In genomic region chr20:24838551-24839530, GRCh38 we compare ENCODE assay signal across 19 cellular contexts.
A peak's percentile ranks its signal among the peaks of the same experiment; 100 is the strongest.
DNase-seq lines count a peak whose midpoint lies in the region; ATAC-seq, FAIRE-seq and TF ChIP-seq lines count a peak whose summit lies in the region.
"Had no signal": no experiment of that assay in that cellular context is flagged by ENCODE, and none has a peak within 500 bp of the region (broad histone marks: within the 10 kb centered on the region; RNA-seq: fewer than 3 reads in every experiment).

No MANE protein-coding gene starts in this region.

- no TSS peak for BruUV-seq in HepG2 (replicated peaks; lab: Mats Ljungman, UMichigan)

- H3K4me2 ChIP-seq in HepG2 (ENCODE audit: low read depth, low read length) (no peak overlapping the region), H9 (ENCODE audit: insufficient read depth, insufficient read length, low read length) (no peak overlapping the region)

- H3K23me2 ChIP-seq in H9 (ENCODE audit: insufficient read length, low read depth, low read length, poor library complexity, severe bottlenecking), result no peaks in the 10 kb centered on the region

- in situ Hi-C loops in HepG2 (cut with HindIII; ENCODE audit: extremely low pct_ligation_motif_present, low pct_unique_long_range_greater_than_20kb) (loop anchor here (10.0 kb wide), 1 partner anchor 56 kb away; no protein-coding TSS in a partner anchor), G401 (cut with HindIII; ENCODE audit: low sequenced_read_pairs) (no loop called here)

- H3K4ac ChIP-seq in H9 (ENCODE audit: low read depth, low read length), result no peak overlapping the region

- peaks cover 2% of the 10 kb centered on the region; the same call in 1 of the 2 replicates for H3K27me3 Mint-ChIP-seq in H9 (ENCODE audit: low read depth)

- TF ChIP-seq EP300 in HepG2 (IDR thresholded peaks at IDR 0.05; ENCODE audit: low read depth in 2 of 2, low read length in 2 of 2), result no peak
- TF ChIP-seq EP300 in HepG2 (CRISPR knock-in tag; IDR thresholded peaks at IDR 0.05; ENCODE audit: borderline replicate concordance), result no peak

- no peak overlapping the region for H3K4me3 ChIP-seq in HepG2 (replicated peaks in 1 of 3; ENCODE audit: insufficient read depth in 1 of 3, low read depth in 2 of 3, low read length in 3 of 3)
- no peak overlapping the region for H3K4me3 ChIP-seq in right lobe of liver
- H3K4me3 ChIP-seq: lower lobe of right lung, testis had no signal

- no peak overlapping the region for H2BK120ac ChIP-seq in H9 (ENCODE audit: low read depth, low read length, poor library complexity, severe bottlenecking)

- no peak overlapping the region for H3K27ac Mint-ChIP-seq in H9
- H3K27ac Mint-ChIP-seq: nephron had no signal

- no peak for TF ChIP-seq RAD21 in HepG2 (CRISPR knock-in tag; IDR thresholded peaks at IDR 0.05)

- no peaks in the 10 kb centered on the region for H3K4me1 ChIP-seq in HepG2 (ENCODE audit: insufficient read depth, low read length)
- H3K4me1 ChIP-seq in right lobe of liver, result no peaks in the 10 kb centered on the region
- H3K4me1 ChIP-seq in H9 (ENCODE audit: insufficient read depth, low read length), result no peaks in the 10 kb centered on the region
- H3K4me1 ChIP-seq: lower lobe of right lung, testis had no signal

- POLR2A ChIA-PET in HepG2 (lab: Yijun Ruan, JAX), result no interaction called here

- intact Hi-C loops in HepG2 (cut with micrococcal nuclease; ENCODE audit: unreplicated experiment) (no loop called here), right lobe of liver (cut with DNase I) (no loop called here)

- H3K27ac ChIP-seq in HepG2 (ENCODE audit: extremely low read length, insufficient read depth, low read length) (no peak overlapping the region), right lobe of liver (no peak overlapping the region), H9 (ENCODE audit: insufficient read length, low read depth, low read length) (no peak overlapping the region)
- H3K27ac ChIP-seq: HL-60, lower lobe of right lung, testis had no signal

- H3K9me3 ChIP-seq in HepG2 (ENCODE audit: low read length) (no peaks in the 10 kb centered on the region), right lobe of liver (no peaks in the 10 kb centered on the region), H9 (ENCODE audit: control insufficient read depth, low read depth, low read length) (no peaks in the 10 kb centered on the region)
- H3K9me3 ChIP-seq: lower lobe of right lung, testis had no signal

- FAIRE-seq in HepG2 (lab: Jason Lieb, UNC), result no peak
- FAIRE-seq: D721Med had no signal

- H2BK20ac ChIP-seq in H9 (ENCODE audit: low read depth, low read length, poor library complexity, severe bottlenecking), result no peak overlapping the region

- H3K27me3 ChIP-seq in HepG2 (ENCODE audit: control insufficient read depth in 1 of 2, insufficient read depth in 2 of 2, low read length in 2 of 2) (peaks cover 2 to 12% of the 10 kb centered on the region in 2 experiments; a peak in 2 of 5 replicates), right lobe of liver (no peaks in the 10 kb centered on the region), H9 (ENCODE audit: insufficient read depth, low read length) (no peaks in the 10 kb centered on the region)
- H3K27me3 ChIP-seq: testis had no signal

- H2BK5ac ChIP-seq in H9 (ENCODE audit: insufficient read length, low read length), result no peak overlapping the region

- H3T11ph ChIP-seq in H9 (ENCODE audit: low read length), result no peak overlapping the region

- no peak overlapping the region for H3K23ac ChIP-seq in H9 (ENCODE audit: insufficient read length, low read depth, low read length)

- H3K14ac ChIP-seq in H9 (ENCODE audit: insufficient read depth, low read length), result no peak overlapping the region

- CTCF ChIA-PET in HepG2 (lab: Yijun Ruan, JAX; ENCODE audit: low intra/inter-chr PET ratio, low total read pairs), result no interaction called here

- H2BK12ac ChIP-seq in H9 (ENCODE audit: insufficient read length, low read depth, low read length), result no peak overlapping the region

- ATAC-seq in HepG2, result no peak
- no peak for ATAC-seq in right lobe of liver
- peak; percentile 29 for ATAC-seq in HG03175 (IDR thresholded peaks at IDR 0.05; ENCODE audit: unreplicated experiment)
- ATAC-seq: PC-3 had no signal

- H3K4me3 Mint-ChIP-seq in H9, result no peak overlapping the region
- H3K4me3 Mint-ChIP-seq: nephron had no signal

- TF ChIP-seq POLR2A in HepG2 (IDR thresholded peaks at IDR 0.05; ENCODE audit: insufficient read depth in 1 of 2, low read depth in 2 of 2, low read length in 2 of 2), result no peak
- TF ChIP-seq POLR2A in right lobe of liver (IDR thresholded peaks at IDR 0.05), result no peak

- H3K9ac ChIP-seq in HepG2 (ENCODE audit: insufficient read depth, low read depth, low read length) (no peak overlapping the region), H9 (ENCODE audit: extremely low read depth, insufficient read length, low read length) (no peak overlapping the region)

- no peak overlapping the region for H4K8ac ChIP-seq in H9 (replicated peaks; ENCODE audit: insufficient read length, low read depth, low read length)

- no peaks in the 10 kb centered on the region for H3K79me1 ChIP-seq in H9 (ENCODE audit: insufficient read depth, low read depth, low read length, poor library complexity, severe bottlenecking)

- TF ChIP-seq CTCF in HepG2 (CRISPR knock-in tag; IDR thresholded peaks at IDR 0.05) (no peak), right lobe of liver (IDR thresholded peaks at IDR 0.05) (no peak), H9 (conservative IDR thresholded peaks at IDR 0.05) (no peak)

- H4K91ac ChIP-seq in H9 (ENCODE audit: insufficient read length, low read depth, low read length), result no peak overlapping the region

- H3K4me1 Mint-ChIP-seq in H9, result peaks cover 0 to 3% of the 10 kb centered on the region in 2 experiments; a peak in 2 of 4 replicates

- H3K9me3 Mint-ChIP-seq in H9, result no peaks in the 10 kb centered on the region
- H3K9me3 Mint-ChIP-seq: nephron had no signal

- H4K20me1 ChIP-seq in HepG2 (ENCODE audit: insufficient read depth, low read length) (no peaks in the 10 kb centered on the region), H9 (ENCODE audit: control insufficient read depth, insufficient read depth, insufficient read length) (no peaks in the 10 kb centered on the region)

- no peak overlapping the region for H2AFZ ChIP-seq in HepG2 (ENCODE audit: low read length)
- H2AFZ ChIP-seq in H9 (ENCODE audit: low read length), result no peak overlapping the region

- H3K56ac ChIP-seq in H9 (ENCODE audit: insufficient read length, low read depth, low read length), result no peak overlapping the region

- WGBS in HepG2 (ENCODE audit: low lambda C conversion rate), result 33% methylated on average over 8 of the region's 8 CpGs
- WGBS in right lobe of liver (ENCODE audit: insufficient coverage, low coverage, low lambda C conversion rate, missing lambda C conversion rate), result 76% methylated on average over 6 of the region's 8 CpGs
- no CpG with 5 or more reads among the region's 8 CpGs for WGBS in H9 (ENCODE audit: extremely low coverage, insufficient read length, low lambda C conversion rate)

- no peak overlapping the region for H4K5ac ChIP-seq in H9 (ENCODE audit: insufficient read length, low read depth, low read length)

- no peak for DNase-seq in HepG2 (ENCODE audit: low spot score)
- no peak for DNase-seq in right lobe of liver
- DNase-seq in dedifferentiated amniotic fluid mesenchymal stem cell (ENCODE audit: extremely low spot score), result peak; percentile 22
- DNase-seq in H9, result no peak
- DNase-seq in stimulated activated CD4-positive, alpha-beta T cell treated with anti-CD3 and anti-CD28 coated beads, Interleukin-2, amount 100 ng/mL, for 24 hours, result no peak
- DNase-seq in G401 (ENCODE audit: low spot score), result no peak
- DNase-seq in NCI-H1930 (lab: John Stamatoyannopoulos, UW), result no peak
- DNase-seq: ACHN, activated gamma-delta T cell, Kasumi-1, lower lobe of right lung, NCI-H1694 treated with DMSO at 0.1 percent for 48 hours, PC-3, retina, testis had no signal

- H3K79me2 ChIP-seq in HepG2 (ENCODE audit: insufficient read depth, low read length) (no peaks in the 10 kb centered on the region), H9 (ENCODE audit: insufficient read depth, low read length) (no peaks in the 10 kb centered on the region)

- no peak overlapping the region for H3K18ac ChIP-seq in H9 (ENCODE audit: insufficient read length, low read depth, low read length)

- no peak overlapping the region for H2AK5ac ChIP-seq in H9 (ENCODE audit: insufficient read length, low read length)

- H2BK15ac ChIP-seq in H9 (ENCODE audit: low read depth, low read length), result no peak overlapping the region

- no peaks in the 10 kb centered on the region for H3K36me3 ChIP-seq in HepG2 (replicated peaks in 1 of 2; ENCODE audit: control insufficient read depth in 1 of 2, insufficient read depth in 2 of 2, low read length in 2 of 2)
- no peaks in the 10 kb centered on the region for H3K36me3 ChIP-seq in right lobe of liver
- H3K36me3 ChIP-seq: lower lobe of right lung had no signal

- H3K36me3 Mint-ChIP-seq in H9 (ENCODE audit: insufficient read depth in 1 of 3, low read depth in 3 of 3), result no peaks in the 10 kb centered on the region

TF ChIP-seq in HepG2, 621 proteins besides CTCF, POLR2A, EP300 and RAD21 (continues in another document):
- 0 out of 2 replicates have a peak, but pooled peaks have one; percentile 10 for TF ChIP-seq MNT (IDR thresholded peaks at IDR 0.05)
